ENCODE assay signal across 25 cellular contexts in the genomic region with DNA sequence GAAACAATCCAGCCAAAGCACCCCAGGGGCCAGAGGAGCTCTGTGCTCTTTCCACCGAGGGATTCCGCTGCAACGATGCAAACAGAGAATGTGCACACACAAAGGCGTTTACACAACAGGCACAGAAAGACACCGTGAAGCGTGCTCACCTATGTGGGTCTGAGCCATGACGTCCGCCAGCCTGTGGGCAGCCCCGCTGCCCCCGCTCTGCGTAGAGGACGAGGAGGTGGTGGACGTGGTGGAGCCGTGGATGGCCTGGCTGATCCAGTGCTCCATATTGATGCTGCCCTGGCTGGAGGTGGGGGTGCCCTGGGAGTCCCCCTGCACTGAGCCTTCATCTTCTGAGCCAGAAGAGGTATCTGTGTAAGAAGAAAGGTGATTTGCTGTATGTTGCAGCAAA.
"Had no signal": no experiment of that assay in that cellular context is flagged by ENCODE, and none has a peak within 500 bp of the region (broad histone marks: within the 10 kb centered on the region; RNA-seq: fewer than 3 reads in every experiment).

No MANE protein-coding gene starts in this region.

- H3K27ac Mint-ChIP-seq: mesothelial cell of epicardium; naive B cell; natural killer cell treated with Interleukin-12 subunit alpha and Interleukin-12 subunit beta and Interleukin-15 and Interleukin-18, amount 100 ng/mL, for 72 hours; stimulated activated effector memory CD8-positive, alpha-beta T cell treated with anti-CD3 and anti-CD28 coated beads, Interleukin-12 subunit alpha, Interleukin-12 subunit beta, amount 100 ng/mL, for 72 hours had no signal

- H3K36me3 Mint-ChIP-seq: naive B cell; natural killer cell treated with Interleukin-12 subunit alpha and Interleukin-12 subunit beta and Interleukin-15 and Interleukin-18, amount 100 ng/mL, for 72 hours; stimulated activated effector memory CD8-positive, alpha-beta T cell treated with anti-CD3 and anti-CD28 coated beads, Interleukin-12 subunit alpha, Interleukin-12 subunit beta, amount 100 ng/mL, for 72 hours had no signal

- H3K79me2 ChIP-seq: hepatocyte had no signal

- DNase-seq: heart right ventricle; islet precursor cell; left ventricle myocardium inferior; mesendoderm; naive B cell; pancreas; posterior cingulate gyrus; retina; right cardiac atrium; stimulated activated CD4-positive, alpha-beta T cell treated with anti-CD3 and anti-CD28 coated beads, Interleukin-12 subunit alpha, Interleukin-12 subunit beta, amount 100 ng/mL, for 4 hours; stimulated activated CD4-positive, alpha-beta T cell treated with anti-CD3 and anti-CD28 coated beads, Interleukin-15, amount 100 ng/mL, for 24 hours; stimulated activated CD4-positive, alpha-beta T cell treated with anti-CD3 and anti-CD28 coated beads, Interleukin-2, amount 100 ng/mL, for 24 hours; stimulated activated CD4-positive, alpha-beta T cell treated with anti-CD3 and anti-CD28 coated beads, Interleukin-4, amount 100 ng/mL, for 1 hour; stimulated activated naive CD4-positive, alpha-beta T cell treated with Interleukin-2 at 50 U/mL for 16 hours; stimulated activated naive CD8-positive, alpha-beta T cell treated with anti-CD3 and anti-CD28 coated beads, Interleukin-15, amount 100 ng/mL, for 72 hours; transverse colon had no signal

- H3K36me3 ChIP-seq: pancreas, prostate gland, transverse colon had no signal

- H3K9me3 Mint-ChIP-seq: mesothelial cell of epicardium; natural killer cell treated with Interleukin-12 subunit alpha and Interleukin-12 subunit beta and Interleukin-15 and Interleukin-18, amount 100 ng/mL, for 72 hours; stimulated activated effector memory CD8-positive, alpha-beta T cell treated with anti-CD3 and anti-CD28 coated beads, Interleukin-12 subunit alpha, Interleukin-12 subunit beta, amount 100 ng/mL, for 72 hours; stimulated activated naive CD8-positive, alpha-beta T cell treated with anti-CD3 and anti-CD28 coated beads, Interleukin-15, amount 100 ng/mL, for 72 hours had no signal

- H3K9me3 ChIP-seq: heart right ventricle, left ventricle myocardium inferior, pancreas, prostate gland, transverse colon, vagina had no signal

- H3K4me3 ChIP-seq: heart right ventricle, hepatocyte, left ventricle myocardium inferior, lung, pancreas, prostate gland, skin epidermis, transverse colon, vagina had no signal

- H3K4me2 ChIP-seq: hepatocyte had no signal

- H3K4me1 ChIP-seq: heart right ventricle, left ventricle myocardium inferior, pancreas, prostate gland, vagina had no signal

- ATAC-seq: heart right ventricle; pancreas; sciatic nerve; stimulated activated effector memory CD8-positive, alpha-beta T cell treated with anti-CD3 and anti-CD28 coated beads, Interleukin-12 subunit alpha, Interleukin-12 subunit beta, amount 100 ng/mL, for 72 hours; stimulated activated naive CD8-positive, alpha-beta T cell treated with anti-CD3 and anti-CD28 coated beads, Interleukin-15, amount 100 ng/mL, for 72 hours had no signal

- H3K4me1 Mint-ChIP-seq: mesothelial cell of epicardium, naive B cell had no signal

- H2AFZ ChIP-seq: hepatocyte had no signal

- H3K27me3 Mint-ChIP-seq: stimulated activated naive CD8-positive, alpha-beta T cell treated with anti-CD3 and anti-CD28 coated beads, Interleukin-15, amount 100 ng/mL, for 72 hours had no signal

- H3K4me3 Mint-ChIP-seq: mesothelial cell of epicardium; naive B cell; natural killer cell treated with Interleukin-12 subunit alpha and Interleukin-12 subunit beta and Interleukin-15 and Interleukin-18, amount 100 ng/mL, for 72 hours; stimulated activated effector memory CD8-positive, alpha-beta T cell treated with anti-CD3 and anti-CD28 coated beads, Interleukin-12 subunit alpha, Interleukin-12 subunit beta, amount 100 ng/mL, for 72 hours; stimulated activated naive CD8-positive, alpha-beta T cell treated with anti-CD3 and anti-CD28 coated beads, Interleukin-15, amount 100 ng/mL, for 72 hours had no signal

- H3K27me3 ChIP-seq: heart right ventricle, hepatocyte, pancreas, transverse colon, vagina had no signal

- H3K27ac ChIP-seq: heart right ventricle, hepatocyte, left ventricle myocardium inferior, pancreas, prostate gland, skin epidermis, transverse colon, vagina had no signal
